ENCODE assay signal across 11 cellular contexts in the genomic region with DNA sequence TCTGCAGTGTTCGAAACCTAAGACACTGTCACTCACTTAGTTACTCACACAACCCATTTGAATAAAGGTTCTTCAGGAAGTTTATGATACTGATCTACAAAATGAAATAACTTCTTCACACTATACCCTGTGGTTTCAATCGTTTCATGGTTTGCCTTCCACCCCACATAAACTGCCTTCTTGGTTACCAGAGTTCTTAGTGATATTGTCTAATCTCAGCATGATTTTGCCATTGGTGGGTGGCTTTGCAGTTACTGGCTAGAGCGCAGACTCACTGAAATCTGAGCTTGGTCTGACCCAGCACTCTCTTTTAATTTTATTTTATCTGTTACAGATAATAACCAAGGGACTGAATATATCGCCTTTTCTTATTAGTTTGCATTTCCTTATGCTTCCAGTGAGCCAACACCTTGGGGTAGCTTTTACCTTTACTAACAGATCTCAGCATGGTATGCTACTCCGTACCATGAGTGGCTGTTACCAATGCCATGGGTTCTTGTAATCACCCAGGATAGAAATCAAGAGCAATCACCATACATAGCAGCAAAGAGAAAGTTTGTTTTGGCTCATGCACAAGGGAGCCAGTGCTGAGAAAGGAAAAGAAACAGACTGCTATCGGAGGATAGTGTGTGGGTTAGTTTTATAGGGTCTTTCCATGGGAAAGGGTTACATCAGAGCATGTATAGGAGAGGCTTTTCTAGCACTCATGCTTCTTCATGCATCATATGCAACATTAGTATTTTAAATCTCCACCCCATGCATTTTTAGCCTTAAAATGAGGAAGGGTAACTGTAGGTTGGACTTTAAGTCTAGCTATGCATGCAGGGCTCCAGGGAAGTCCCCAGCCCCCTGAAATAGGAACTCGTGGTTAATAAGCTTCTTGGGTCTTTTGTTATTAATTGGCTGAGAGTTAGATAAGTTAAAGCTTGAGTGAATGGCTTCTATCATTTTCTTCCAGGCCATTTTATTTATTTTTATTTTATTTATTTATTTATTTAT. TPM values are rescaled to one million over a fixed set of nuclear protein-coding genes. Genes with fewer than 3 reads are reported as not detected.
A peak's percentile ranks its signal among the peaks of the same experiment; 100 is the strongest.
DNase-seq lines count a peak whose midpoint lies in the region; ATAC-seq and TF ChIP-seq lines count a peak whose summit lies in the region.
"Had no signal": no experiment of that assay in that cellular context is flagged by ENCODE, and none has a peak within 500 bp of the region (broad histone marks: within the 10 kb centered on the region; RNA-seq: fewer than 3 reads in every experiment).

No MANE protein-coding gene starts in this region.

- no peaks in the 10 kb centered on the region for H3K36me3 Mint-ChIP-seq in stimulated activated memory B cell treated with anti-CD40 and anti-IgM and Interleukin-4, amounts not matched to agents 10 μg/mL and 1 μg/mL and 100 μg/mL, for 72 hours

- peak overlapping the region; percentile 64 for H3K27ac Mint-ChIP-seq in stimulated activated memory B cell treated with anti-CD40 and anti-IgM and Interleukin-4, amounts not matched to agents 10 μg/mL and 1 μg/mL and 100 μg/mL, for 72 hours

- no peaks in the 10 kb centered on the region for H3K27me3 Mint-ChIP-seq in stimulated activated memory B cell treated with anti-CD40 and anti-IgM and Interleukin-4, amounts not matched to agents 10 μg/mL and 1 μg/mL and 100 μg/mL, for 72 hours

- H3K9me3 Mint-ChIP-seq in stimulated activated memory B cell treated with anti-CD40 and anti-IgM and Interleukin-4, amounts not matched to agents 10 μg/mL and 1 μg/mL and 100 μg/mL, for 72 hours = peaks cover 3% of the 10 kb centered on the region

- H3K4me1 ChIP-seq in colonic mucosa = peaks cover 4% of the 10 kb centered on the region

- no peaks in the 10 kb centered on the region for H3K36me3 ChIP-seq in colonic mucosa

- no peak for DNase-seq in activated CD4-positive, CD25-positive, alpha-beta regulatory T cell (lab: John Stamatoyannopoulos, UW)
- no peak for DNase-seq in colonic mucosa
- no peak for DNase-seq in hepatic stellate cell (ENCODE audit: low spot score)
- DNase-seq in A172 (ENCODE audit: low spot score) = no peak
- DNase-seq: caudate nucleus, NCI-H2227 treated with DMSO at 0.1 percent for 48 hours had no signal

- intact Hi-C loops in colonic mucosa (cut with DNase I) = no loop called here

- H3K27me3 ChIP-seq in colonic mucosa = no peaks in the 10 kb centered on the region

- H3K27ac ChIP-seq in colonic mucosa = peak overlapping the region; percentile 36
- H3K27ac ChIP-seq: HL-60 had no signal

- no peak for TF ChIP-seq CTCF in colonic mucosa (IDR thresholded peaks at IDR 0.05)

- peak; percentile 88 for ATAC-seq in activated CD4-positive, CD25-positive, alpha-beta regulatory T cell treated with anti-CD3 and anti-CD28 coated beads, Interleukin-2, amount 50 U/mL, for 24 hours
- peak; percentile 35 for ATAC-seq in HG03108 (IDR thresholded peaks at IDR 0.05; ENCODE audit: unreplicated experiment)
- peak; percentile 89 for ATAC-seq in stimulated activated memory B cell treated with anti-CD40 and anti-IgM and Interleukin-4, amounts not matched to agents 10 μg/mL and 1 μg/mL and 100 μg/mL, for 72 hours
- no peak for ATAC-seq in HG03159 (IDR thresholded peaks at IDR 0.05; ENCODE audit: unreplicated experiment)

- H3K4me3 ChIP-seq in colonic mucosa = no peak overlapping the region

- H3K9me3 ChIP-seq in colonic mucosa = no peaks in the 10 kb centered on the region

- H3K4me1 Mint-ChIP-seq in stimulated activated memory B cell treated with anti-CD40 and anti-IgM and Interleukin-4, amounts not matched to agents 10 μg/mL and 1 μg/mL and 100 μg/mL, for 72 hours = peaks cover 45% of the 10 kb centered on the region

- peak overlapping the region; percentile 55 for H3K4me3 Mint-ChIP-seq in stimulated activated memory B cell treated with anti-CD40 and anti-IgM and Interleukin-4, amounts not matched to agents 10 μg/mL and 1 μg/mL and 100 μg/mL, for 72 hours

- no peak overlapping the region for H3K9ac ChIP-seq in colonic mucosa (ENCODE audit: low read depth in 2 of 2, low read length in 2 of 2)

RNA-seq across cellular contexts. Expression of a gene that starts 33.3 kb away (rescaled TPM):
- 100 to 1,000 TPM; 258 to 324 TPM for total RNA-seq in colonic mucosa
- total RNA-seq in A172 (2014; rRNA removed; shearing (Covaris generic)) = 85.1 and 89.9 TPM in 2 replicates

RNA-seq across cellular contexts. Expression of a gene that starts 54.2 kb away (rescaled TPM):
- 10 to 100 TPM; 20.3 to 20.4 TPM for total RNA-seq in colonic mucosa
- 15.7 and 20.0 TPM in 2 replicates for total RNA-seq in A172 (2014; rRNA removed; shearing (Covaris generic))
